Comparison of ENCODE assay signal across 8 cellular contexts in the genomic region with DNA sequence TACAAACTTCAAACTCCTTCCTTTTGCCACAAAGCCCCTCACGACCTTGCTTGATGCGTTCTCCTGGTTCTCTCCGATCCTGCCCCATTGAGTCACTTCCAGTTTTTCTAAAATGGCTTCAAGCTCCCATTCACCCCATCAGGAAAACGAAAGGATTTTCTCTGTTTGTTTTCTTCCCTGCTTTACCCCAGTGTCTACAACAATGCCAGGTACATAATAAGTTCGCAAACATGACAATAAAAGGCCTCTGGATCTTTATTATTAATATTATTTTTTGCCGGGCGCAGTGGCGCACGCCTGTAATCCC. TPM values are rescaled to one million over a fixed set of nuclear protein-coding genes. Genes with fewer than 3 reads are reported as not detected.
A peak's percentile ranks its signal among the peaks of the same experiment; 100 is the strongest.
DNase-seq lines count a peak whose midpoint lies in the region; ATAC-seq and TF ChIP-seq lines count a peak whose summit lies in the region.

No MANE protein-coding gene starts in this region.

- no peak for DNase-seq in CD14-positive monocyte (ENCODE audit: low spot score)
- DNase-seq in NCI-H774 (lab: John Stamatoyannopoulos, UW): peak; percentile 69
- DNase-seq in effector memory CD8-positive, alpha-beta T cell: no peak
- no peak for DNase-seq in neural crest cell (ENCODE audit: low read depth, low spot score)
- no peak for DNase-seq in GM13976 (ENCODE audit: low spot score)
- no peak for DNase-seq in inferior parietal cortex (ENCODE audit: extremely low spot score)

- no peak for TF ChIP-seq CTCF in CD14-positive monocyte (IDR thresholded peaks at IDR 0.05)
- TF ChIP-seq CTCF in neural crest cell (conservative IDR thresholded peaks at IDR 0.05): no peak
- no peak for TF ChIP-seq CTCF in GM13976 (IDR thresholded peaks at IDR 0.05; ENCODE audit: borderline replicate concordance, control extremely low read depth, extremely low read depth, insufficient read depth, missing control alignments)

- peak overlapping the region; percentile 87 to 100 (median 98) for H3K27ac Mint-ChIP-seq in CD14-positive monocyte
- peak overlapping the region; percentile 93 to 96 for H3K27ac Mint-ChIP-seq in effector memory CD8-positive, alpha-beta T cell
- H3K27ac Mint-ChIP-seq in neural crest cell (ENCODE audit: unreplicated experiment): peak overlapping the region; percentile 98

- H3K27me3 Mint-ChIP-seq in CD14-positive monocyte (ENCODE audit: low read depth in 3 of 3) (peaks cover 0 to 1% (median 0%) of the 10 kb centered on the region in 3 donors), neural crest cell (ENCODE audit: low read depth) (peaks cover 2% of the 10 kb centered on the region)
- H3K27me3 Mint-ChIP-seq in effector memory CD8-positive, alpha-beta T cell: no peaks in the 10 kb centered on the region

- H3K4me1 Mint-ChIP-seq in CD14-positive monocyte (peaks cover 27% of the 10 kb centered on the region), neural crest cell (peaks cover 26% of the 10 kb centered on the region)
- H3K4me1 Mint-ChIP-seq in effector memory CD8-positive, alpha-beta T cell (ENCODE audit: low read depth in 2 of 2): peaks cover 11 to 25% of the 10 kb centered on the region in 2 donors

- intact Hi-C loops in CD14-positive monocyte (cut with micrococcal nuclease): loop anchor here in 1 of 2 donors (2.0 kb wide), 1 partner anchor 20 kb away; the partner anchor contains the start of gene BLVRB

- in situ Hi-C loops in GM13976 (cut with MboI; ENCODE audit: low sequenced_read_pairs, unreplicated experiment): no loop called here

- H3K36me3 Mint-ChIP-seq in CD14-positive monocyte (peaks cover 50 to 65% of the 10 kb centered on the region in 2 donors), neural crest cell (ENCODE audit: low read depth) (no peaks in the 10 kb centered on the region)
- H3K36me3 Mint-ChIP-seq in effector memory CD8-positive, alpha-beta T cell (ENCODE audit: insufficient read depth): peaks cover 39% of the 10 kb centered on the region

- H3K4me3 Mint-ChIP-seq in CD14-positive monocyte (peak overlapping the region; percentile 100), neural crest cell (peak overlapping the region; percentile 97)
- H3K4me3 Mint-ChIP-seq in effector memory CD8-positive, alpha-beta T cell: peak overlapping the region; percentile 94 to 98

- peaks cover 0 to 3% (median 2%) of the 10 kb centered on the region in 7 donors for H3K9me3 Mint-ChIP-seq in CD14-positive monocyte
- no peaks in the 10 kb centered on the region for H3K9me3 Mint-ChIP-seq in effector memory CD8-positive, alpha-beta T cell
- no peaks in the 10 kb centered on the region for H3K9me3 Mint-ChIP-seq in neural crest cell

- ATAC-seq in effector memory CD8-positive, alpha-beta T cell (replicated peaks): no peak
- ATAC-seq in GM18907 (IDR thresholded peaks at IDR 0.05; ENCODE audit: unreplicated experiment) (no peak), GM18858 (IDR thresholded peaks at IDR 0.05; ENCODE audit: unreplicated experiment) (no peak)

RNA-seq across cellular contexts. Expression of gene SERTAD3, which starts 0.8 kb away (rescaled TPM):
- 10 to 100 TPM; 30.4 to 49.4 TPM for polyA plus RNA-seq in CD14-positive monocyte
- 22.3 and 25.8 TPM in 2 replicates for total RNA-seq in neural crest cell

RNA-seq across cellular contexts. Expression of gene SERTAD1, which starts 19.2 kb away (rescaled TPM):
- polyA plus RNA-seq in CD14-positive monocyte: 10 to 100 TPM; 21.0 to 21.6 TPM
- total RNA-seq in neural crest cell: 3.2 and 3.3 TPM in 2 replicates

RNA-seq across cellular contexts. Expression of gene BLVRB, which starts 20.6 kb away (rescaled TPM):
- 100 to 1,000 TPM; 601 to 625 TPM for polyA plus RNA-seq in CD14-positive monocyte
- total RNA-seq in neural crest cell: 3.1 and 3.2 TPM in 2 replicates

RNA-seq across cellular contexts. Expression of gene SPTBN4, which starts 21.8 kb away (rescaled TPM):
- polyA plus RNA-seq in CD14-positive monocyte: not detected
- 0.40 and 1.1 TPM in 2 replicates for total RNA-seq in neural crest cell

RNA-seq across cellular contexts. Expression of gene PRX, which starts 31.8 kb away (rescaled TPM):
- polyA plus RNA-seq in CD14-positive monocyte: under 1 TPM in 1 of 2 donors, not detected in 1; 0.13 TPM
- total RNA-seq in neural crest cell: 2.8 and 2.9 TPM in 2 replicates
